ENCODE assay signal across 8 cellular contexts in the genomic region with DNA sequence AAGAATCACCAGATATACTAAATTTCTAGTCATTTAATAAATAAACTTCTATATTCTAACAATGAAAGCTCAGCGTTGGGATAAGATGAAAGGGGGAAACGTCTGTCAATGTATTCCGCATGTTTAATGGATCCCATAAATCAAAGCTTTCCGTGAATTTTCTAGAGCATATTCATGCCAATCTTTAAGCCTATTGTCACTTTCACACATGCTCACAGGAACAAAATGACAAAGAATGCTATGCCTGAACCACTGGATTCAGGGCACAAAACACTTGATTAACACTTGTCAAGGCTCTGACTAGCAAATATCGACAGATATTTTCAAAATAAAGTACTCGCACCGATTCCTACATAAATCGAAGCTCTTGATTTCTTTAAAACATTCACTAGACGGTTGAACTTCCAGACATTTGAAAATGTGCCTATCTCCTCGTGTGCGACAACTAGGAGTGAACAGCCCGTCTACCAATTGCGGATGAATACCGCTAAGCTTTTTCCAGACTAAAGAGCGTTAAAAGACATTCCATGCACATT. TPM values are rescaled to one million over a fixed set of nuclear protein-coding genes. Genes with fewer than 3 reads are reported as not detected.
DNase-seq lines count a peak whose midpoint lies in the region; ATAC-seq, FAIRE-seq and TF ChIP-seq lines count a peak whose summit lies in the region.

No MANE protein-coding gene starts in this region.

- peak overlapping the region; percentile 99 for H3K4me3 ChIP-seq in DOHH2 (ENCODE audit: low read length)
- H3K4me3 ChIP-seq in Loucy (ENCODE audit: low read length, poor library complexity, severe bottlenecking), result peak overlapping the region; percentile 88
- H3K4me3 ChIP-seq in GM12878, result peak overlapping the region; percentile 90
- H3K4me3 ChIP-seq in aorta (ENCODE audit: low read length in 2 of 2), result peak overlapping the region; percentile 96 to 97

- H3K27ac Mint-ChIP-seq in memory B cell, result peak overlapping the region; percentile 98

- TF ChIP-seq POLR2A in GM12878 (IDR thresholded peaks at IDR 0.05; ENCODE audit: low read depth, low read length), result no peak

- TF ChIP-seq EP300 in GM12878 (IDR thresholded peaks at IDR 0.05; ENCODE audit: borderline replicate concordance in 1 of 2, control insufficient read depth in 1 of 2, low read depth in 2 of 2, low read length in 2 of 2), result no peak

- SMC1A ChIA-PET in GM12878 (lab: Charles Lee; ENCODE audit: uncharacterized antibody, unreplicated experiment), result interaction anchor here (0.7 to 14.6 kb wide), 27 partner anchors 9 to 257 kb away, joined by 3 to 236 read pairs (median 6); no protein-coding TSS in a partner anchor

- H3K9me3 Mint-ChIP-seq in memory B cell, result no peaks in the 10 kb centered on the region

- no peak overlapping the region for H3K27ac ChIP-seq in DOHH2 (ENCODE audit: low read depth, low read length)
- H3K27ac ChIP-seq in GM12878 (ENCODE audit: control insufficient read depth, insufficient read depth), result peak overlapping the region; percentile 96
- H3K27ac ChIP-seq in aorta (ENCODE audit: low read depth in 1 of 2, low read length in 2 of 2), result no peak overlapping the region

- H3K9ac ChIP-seq in Loucy (ENCODE audit: low read depth, low read length, poor library complexity, severe bottlenecking) (peak overlapping the region; percentile 98), GM12878 (ENCODE audit: control insufficient read depth, insufficient read depth, low read length) (peak overlapping the region; percentile 98)

- WGBS in GM12878 (ENCODE audit: insufficient coverage, insufficient replicate concordance, low lambda C conversion rate, missing lambda C conversion rate), result 1% methylated on average over 15 of the region's 15 CpGs
- WGBS in aorta, 2 donors, result 12% methylated on average over 15 of the region's 15 CpGs

- H3K79me2 ChIP-seq in DOHH2 (ENCODE audit: control insufficient read depth, low read length) (peaks cover 71% of the 10 kb centered on the region), Loucy (ENCODE audit: insufficient read depth, low read length) (peaks cover 73% of the 10 kb centered on the region), GM12878 (ENCODE audit: control insufficient read depth, insufficient read depth, low read length) (peaks cover 82% of the 10 kb centered on the region)

- BruUV-seq in GM12878 (replicated peaks; lab: Mats Ljungman, UMichigan), result TSS peak; percentile 48

- peaks cover 4% of the 10 kb centered on the region for H3K36me3 Mint-ChIP-seq in memory B cell

- peak overlapping the region; percentile 73 for H3K4me2 ChIP-seq in DOHH2 (ENCODE audit: low read length)
- peak overlapping the region; percentile 97 for H3K4me2 ChIP-seq in Loucy (ENCODE audit: low read depth, low read length, poor library complexity, severe bottlenecking)
- H3K4me2 ChIP-seq in GM12878 (ENCODE audit: control insufficient read depth, insufficient read depth), result peak overlapping the region; percentile 87

- H3K4me1 Mint-ChIP-seq in memory B cell, result peaks cover 41% of the 10 kb centered on the region

- H2AFZ ChIP-seq in Loucy (ENCODE audit: low read length) (no peak overlapping the region), GM12878 (ENCODE audit: control insufficient read depth, low read depth, low read length) (no peak overlapping the region)

- DNase-seq in GM12878 (ENCODE audit: low read depth, low spot score) (no peak), memory B cell (ENCODE audit: low spot score in 2 of 2) (no peak), aorta (no peak), NOMO-1 treated with dmso at 0.1 percent for 144 hours (lab: John Stamatoyannopoulos, UW; ENCODE audit: unreplicated experiment) (no peak), GOT3 (lab: John Stamatoyannopoulos, UW) (no peak)

- intact Hi-C loops in GM12878 (cut with micrococcal nuclease; ENCODE audit: unreplicated experiment) (loop anchor here (1.0 to 10.0 kb wide), 6 partner anchors 72 to 366 kb away; a partner anchor contains a TSS), aorta (cut with DNase I) (loop anchor here (2.0 to 5.0 kb wide), 2 partner anchors 20 to 42 kb away; no protein-coding TSS in a partner anchor)

- H3K36me3 ChIP-seq in DOHH2 (ENCODE audit: control insufficient read depth, low read length) (peaks cover 9% of the 10 kb centered on the region), Loucy (ENCODE audit: insufficient read depth, low read length) (no peaks in the 10 kb centered on the region), GM12878 (ENCODE audit: control insufficient read depth in 2 of 2, insufficient read depth in 2 of 2, low read length in 1 of 2) (no peaks in the 10 kb centered on the region), aorta (ENCODE audit: control insufficient read depth in 1 of 2, insufficient read depth in 2 of 2, low read length in 1 of 2) (no peaks in the 10 kb centered on the region)

- POLR2A ChIA-PET in GM12878 (lab: Charles Lee), result interaction anchor here (0.6 to 11.0 kb wide), 13 partner anchors 8 to 274 kb away, joined by 3 to 143 read pairs (median 6); a partner anchor contains a TSS

- H3K4me1 ChIP-seq in DOHH2 (ENCODE audit: control insufficient read depth, low read length) (peaks cover 62% of the 10 kb centered on the region), Loucy (ENCODE audit: insufficient read depth, low read length, poor library complexity, severe bottlenecking) (peaks cover 71% of the 10 kb centered on the region), GM12878 (ENCODE audit: control insufficient read depth, insufficient read depth, low read length) (peaks cover 31% of the 10 kb centered on the region), aorta (ENCODE audit: control insufficient read depth in 1 of 2, insufficient read depth in 2 of 2, low read length in 2 of 2) (peaks cover 0 to 4% of the 10 kb centered on the region in 2 donors)

- H3F3A ChIP-seq in DOHH2 (ENCODE audit: control insufficient read depth, insufficient read depth), result peaks cover 14% of the 10 kb centered on the region
- peaks cover 18% of the 10 kb centered on the region; the same call in 1 of the 2 replicates for H3F3A ChIP-seq in Loucy (ENCODE audit: low read depth)

- H3K9me2 ChIP-seq in DOHH2 (replicated peaks; ENCODE audit: control insufficient read depth, low read length) (no peaks in the 10 kb centered on the region), Loucy (replicated peaks; ENCODE audit: low read depth, low read length) (no peaks in the 10 kb centered on the region)

- ATAC-seq in GM12878, result no peak; the same call in 1 of the 3 replicates
- ATAC-seq in memory B cell (ENCODE audit: low read depth), result no peak
- no peak for ATAC-seq in aorta (ENCODE audit: low FRiP score)
- no peak for ATAC-seq in GM21528 (IDR thresholded peaks at IDR 0.05; ENCODE audit: low FRiP score, unreplicated experiment)

- CTCF ChIA-PET in GM12878 (lab: Yijun Ruan, JAX), result interaction anchor here (0.6 to 11.1 kb wide), 24 partner anchors 11 to 277 kb away, joined by 3 to 92 read pairs (median 4); no protein-coding TSS in a partner anchor

- in situ Hi-C loops in GM12878 (cut with MboI), result loop anchor here (5.0 kb wide), 1 partner anchor 258 kb away; no protein-coding TSS in a partner anchor

- peaks cover 33% of the 10 kb centered on the region for H4K20me1 ChIP-seq in DOHH2 (ENCODE audit: control insufficient read depth, insufficient read depth, low read depth, low read length)
- H4K20me1 ChIP-seq in Loucy (ENCODE audit: insufficient read depth, low read length, poor library complexity, severe bottlenecking), result peaks cover 59% of the 10 kb centered on the region
- peaks cover 11% of the 10 kb centered on the region for H4K20me1 ChIP-seq in GM12878 (ENCODE audit: control insufficient read depth, insufficient read depth)

- H3K9me3 ChIP-seq in DOHH2 (ENCODE audit: control insufficient read depth, insufficient read depth, low read length), result no peaks in the 10 kb centered on the region
- H3K9me3 ChIP-seq in Loucy (ENCODE audit: insufficient read depth, low read depth, low read length), result no peaks in the 10 kb centered on the region
- no peaks in the 10 kb centered on the region for H3K9me3 ChIP-seq in GM12878 (replicated peaks; ENCODE audit: control insufficient read depth, insufficient read depth, low read length)
- H3K9me3 ChIP-seq in aorta (ENCODE audit: control insufficient read depth, low read length), result no peaks in the 10 kb centered on the region

- H3K27me3 ChIP-seq in DOHH2 (ENCODE audit: control insufficient read depth, low read length), result no peaks in the 10 kb centered on the region; the same call in 1 of the 2 replicates
- no peaks in the 10 kb centered on the region for H3K27me3 ChIP-seq in Loucy (ENCODE audit: insufficient read depth, low read length, poor library complexity, severe bottlenecking)
- H3K27me3 ChIP-seq in GM12878 (replicated peaks in 1 of 2; ENCODE audit: control insufficient read depth in 2 of 2, insufficient read depth in 2 of 2, low read length in 1 of 2), result no peaks in the 10 kb centered on the region
- no peaks in the 10 kb centered on the region for H3K27me3 ChIP-seq in aorta (ENCODE audit: control insufficient read depth in 1 of 2, insufficient read depth in 2 of 2, low read length in 1 of 2)

- H3K4me3 Mint-ChIP-seq in memory B cell, result peak overlapping the region; percentile 100

- FAIRE-seq in GM12878 (lab: Jason Lieb, UNC), result no peak

- RAD21 ChIA-PET in GM12878 (lab: Charles Lee; ENCODE audit: unreplicated experiment), result interaction anchor here (0.7 to 10.2 kb wide), 21 partner anchors 9 to 376 kb away, joined by 3 to 102 read pairs (median 5); a partner anchor contains a TSS

- no peaks in the 10 kb centered on the region for H3K27me3 Mint-ChIP-seq in memory B cell

- no peak for TF ChIP-seq RAD21 in GM12878 (IDR thresholded peaks at IDR 0.05; ENCODE audit: insufficient read depth, low read depth, low read length)

- TF ChIP-seq CTCF in DOHH2 (IDR thresholded peaks at IDR 0.05; ENCODE audit: low read depth, low read length, poor library complexity, severe bottlenecking) (no peak), Loucy (conservative IDR thresholded peaks at IDR 0.05; ENCODE audit: low read length) (no peak), GM12878 (IDR thresholded peaks at IDR 0.05 in 2 of 3, conservative IDR thresholded peaks at IDR 0.05 in 1 of 3; ENCODE audit: control insufficient read depth in 2 of 3, extremely low read depth in 1 of 3, insufficient read depth in 1 of 3, low read depth in 3 of 3, low read length in 3 of 3) (no peak)

RNA-seq across cellular contexts. Expression of a gene that starts 1.8 kb away (rescaled TPM):
- 122 and 146 TPM in 2 replicates for total RNA-seq in GM12878 (2013; cell fraction: nucleolus; rRNA removed)
- total RNA-seq in GM12878 (2014; rRNA removed) (25.1 and 29.0 TPM in 2 replicates), GM12878 (2014; rRNA removed; fragmentation: Illumina TruSeq; extraction: Trizol) (48.4 and 51.6 TPM in 2 replicates), GM12878 (2021) (122 TPM in 2 replicates), aorta (10 to 100 TPM; 53.7 to 61.8 TPM)
- 21.4 TPM for polyA plus RNA-seq in GM12878 (2011; ENCODE audit: low read depth)
- polyA plus RNA-seq in GM12878 (2011; rRNA removed) (50.2 and 77.0 TPM in 2 replicates), GM12878 (2014; fragmentation: Illumina TruSeq; extraction: Trizol) (79.9 and 99.5 TPM in 2 replicates), GM12878 (2014; fragmentation: Nextera tagmentation; extraction: Ambion mirVana) (100 to 1,000 TPM in 1 of 2 experiments, 10 to 100 TPM in 1; 42.5 to 126 TPM), GM12878 (2014; rRNA removed) (26.3 and 28.4 TPM in 2 replicates), GM12878 (2016; fragmentation: Nextera tagmentation; extraction: Ambion mirVana) (10 to 100 TPM; 64.4 to 71.3 TPM), aorta (10 to 100 TPM; 12.3 to 15.2 TPM)
- 13.1 and 18.1 TPM in 2 replicates for polyA plus RNA-seq in GM12878 (2011; cell fraction: cytosol; rRNA removed)
- polyA plus RNA-seq in GM12878 (2011; cell fraction: nucleus; rRNA removed), result 21.7 and 25.4 TPM in 2 replicates
- 43.7 and 60.4 TPM in 2 replicates for polyA plus RNA-seq in GM12878 (2012)
- polyA minus RNA-seq in GM12878 (2011; rRNA and poly(A)+ RNA removed), result 39.4 and 60.5 TPM in 2 replicates
- polyA minus RNA-seq in GM12878 (2011; cell fraction: cytosol; rRNA and poly(A)+ RNA removed), result 31.0 and 41.9 TPM in 2 replicates
- 38.4 and 75.1 TPM in 2 replicates for polyA minus RNA-seq in GM12878 (2011; cell fraction: nucleus; rRNA and poly(A)+ RNA removed)
